10 cellular contexts compared by ENCODE assay signal in the genomic region with DNA sequence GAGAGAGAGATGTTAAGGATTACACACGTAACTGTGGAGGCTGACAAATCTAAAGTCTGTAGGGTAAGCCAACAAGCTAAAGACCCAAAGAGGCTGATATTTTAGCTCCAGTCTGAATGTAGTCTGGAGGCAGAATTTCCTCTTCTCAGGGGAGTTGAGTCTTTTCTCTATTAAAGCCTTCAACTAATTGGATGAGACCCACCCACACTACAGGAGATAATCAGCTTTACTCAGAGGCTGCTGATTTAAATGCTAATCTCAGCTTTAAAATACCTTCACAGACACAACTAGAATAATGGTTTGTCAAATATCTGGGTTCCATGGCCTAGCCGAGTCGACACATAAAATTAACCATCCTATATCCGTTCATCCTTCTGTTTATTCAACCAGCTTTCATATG.
"Had no signal": no experiment of that assay in that cellular context is flagged by ENCODE, and none has a peak within 500 bp of the region (broad histone marks: within the 10 kb centered on the region; RNA-seq: fewer than 3 reads in every experiment).

No MANE protein-coding gene starts in this region.

- H3K4me3 ChIP-seq: GM23338 had no signal

- H3K36me3 Mint-ChIP-seq: IgD-negative memory B cell had no signal

- H3K4me2 ChIP-seq: GM23338, KMS-11 had no signal

- H2AFZ ChIP-seq: GM23338 had no signal

- H3K4me3 Mint-ChIP-seq: GM23338, H9, IgD-negative memory B cell had no signal

- FAIRE-seq: H1, H54, HepG2 had no signal

- H3K27ac Mint-ChIP-seq: GM23338, H9, IgD-negative memory B cell had no signal

- ATAC-seq: GM23338, HepG2 had no signal

- DNase-seq: H9, HCEC 1CT, KBM-7 had no signal

- H3K27ac ChIP-seq: HL-60, KMS-11 had no signal

- H3K27me3 Mint-ChIP-seq: IgD-negative memory B cell had no signal

- H3K9me3 Mint-ChIP-seq: GM23338, H9 had no signal

- H3K9ac ChIP-seq: KMS-11 had no signal

- H3K4me1 Mint-ChIP-seq: IgD-negative memory B cell had no signal
